2 cellular contexts compared by ENCODE assay signal in the genomic region with DNA sequence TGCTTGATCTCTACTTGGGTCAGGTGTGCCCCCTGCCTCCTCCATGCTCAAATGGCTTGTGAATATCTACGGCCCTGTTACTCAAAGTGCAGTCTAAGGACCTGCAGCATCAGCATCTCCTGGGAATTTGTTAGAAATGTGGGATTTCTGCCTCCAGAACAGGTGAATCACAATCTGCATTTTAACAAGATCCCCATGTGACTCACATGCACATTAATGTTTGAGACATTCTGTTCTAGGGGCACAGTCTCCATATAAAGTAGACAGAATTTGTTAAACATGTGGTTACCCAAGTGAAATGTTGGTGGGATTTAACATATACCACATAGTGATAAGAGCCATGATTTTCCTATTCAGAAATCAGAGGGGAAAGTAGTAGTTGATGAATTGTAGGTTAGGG.
TF ChIP-seq lines count a peak whose summit lies in the region.

No MANE protein-coding gene starts in this region.

TF ChIP-seq in SK-N-SH, 30 proteins besides CTCF, POLR2A, EP300 and RAD21:
- TF ChIP-seq ZBTB33 (IDR thresholded peaks at IDR 0.05; ENCODE audit: borderline replicate concordance, low read depth) (no peak), TAF1 (IDR thresholded peaks at IDR 0.05; ENCODE audit: borderline replicate concordance, low read depth, low read length) (no peak), FOSL2 (IDR thresholded peaks at IDR 0.05; ENCODE audit: borderline replicate concordance, low read depth) (peak; percentile 17; the same call in 1 of the 2 replicates)

TF ChIP-seq in SK-N-SH treated with all-trans-retinoic acid at 6 μM for 48 hours, 23 proteins besides CTCF, POLR2A, EP300 and RAD21:
- TF ChIP-seq GLIS3 (CRISPR knock-in tag; IDR thresholded peaks at IDR 0.05) = no peak
- TF ChIP-seq, protein P1, sequence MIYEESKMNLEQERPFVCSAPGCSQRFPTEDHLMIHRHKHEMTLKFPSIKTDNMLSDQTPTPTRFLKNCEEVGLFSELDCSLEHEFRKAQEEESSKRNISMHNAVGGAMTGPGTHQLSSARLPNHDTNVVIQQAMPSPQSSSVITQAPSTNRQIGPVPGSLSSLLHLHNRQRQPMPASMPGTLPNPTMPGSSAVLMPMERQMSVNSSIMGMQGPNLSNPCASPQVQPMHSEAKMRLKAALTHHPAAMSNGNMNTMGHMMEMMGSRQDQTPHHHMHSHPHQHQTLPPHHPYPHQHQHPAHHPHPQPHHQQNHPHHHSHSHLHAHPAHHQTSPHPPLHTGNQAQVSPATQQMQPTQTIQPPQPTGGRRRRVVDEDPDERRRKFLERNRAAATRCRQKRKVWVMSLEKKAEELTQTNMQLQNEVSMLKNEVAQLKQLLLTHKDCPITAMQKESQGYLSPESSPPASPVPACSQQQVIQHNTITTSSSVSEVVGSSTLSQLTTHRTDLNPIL (CRISPR knock-in tag; IDR thresholded peaks at IDR 0.05; ENCODE audit: low read depth) = no peak
- TF ChIP-seq ZFP3 (CRISPR knock-in tag; IDR thresholded peaks at IDR 0.05) = no peak
- no peak for TF ChIP-seq BACH2 (CRISPR knock-in tag; IDR thresholded peaks at IDR 0.05; ENCODE audit: borderline replicate concordance)
- TF ChIP-seq ESRRG (CRISPR knock-in tag; IDR thresholded peaks at IDR 0.05) = no peak
- TF ChIP-seq RARB (CRISPR knock-in tag; IDR thresholded peaks at IDR 0.05) = no peak
- no peak for TF ChIP-seq ZC3H10 (CRISPR knock-in tag; IDR thresholded peaks at IDR 0.05)
- TF ChIP-seq, protein P2, sequence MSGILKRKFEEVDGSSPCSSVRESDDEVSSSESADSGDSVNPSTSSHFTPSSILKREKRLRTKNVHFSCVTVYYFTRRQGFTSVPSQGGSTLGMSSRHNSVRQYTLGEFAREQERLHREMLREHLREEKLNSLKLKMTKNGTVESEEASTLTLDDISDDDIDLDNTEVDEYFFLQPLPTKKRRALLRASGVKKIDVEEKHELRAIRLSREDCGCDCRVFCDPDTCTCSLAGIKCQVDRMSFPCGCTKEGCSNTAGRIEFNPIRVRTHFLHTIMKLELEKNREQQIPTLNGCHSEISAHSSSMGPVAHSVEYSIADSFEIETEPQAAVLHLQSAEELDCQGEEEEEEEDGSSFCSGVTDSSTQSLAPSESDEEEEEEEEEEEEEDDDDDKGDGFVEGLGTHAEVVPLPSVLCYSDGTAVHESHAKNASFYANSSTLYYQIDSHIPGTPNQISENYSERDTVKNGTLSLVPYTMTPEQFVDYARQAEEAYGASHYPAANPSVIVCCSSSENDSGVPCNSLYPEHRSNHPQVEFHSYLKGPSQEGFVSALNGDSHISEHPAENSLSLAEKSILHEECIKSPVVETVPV (CRISPR knock-in tag; IDR thresholded peaks at IDR 0.05) = no peak
